Comparison of ENCODE assay signal across 8 cellular contexts in the genomic region with DNA sequence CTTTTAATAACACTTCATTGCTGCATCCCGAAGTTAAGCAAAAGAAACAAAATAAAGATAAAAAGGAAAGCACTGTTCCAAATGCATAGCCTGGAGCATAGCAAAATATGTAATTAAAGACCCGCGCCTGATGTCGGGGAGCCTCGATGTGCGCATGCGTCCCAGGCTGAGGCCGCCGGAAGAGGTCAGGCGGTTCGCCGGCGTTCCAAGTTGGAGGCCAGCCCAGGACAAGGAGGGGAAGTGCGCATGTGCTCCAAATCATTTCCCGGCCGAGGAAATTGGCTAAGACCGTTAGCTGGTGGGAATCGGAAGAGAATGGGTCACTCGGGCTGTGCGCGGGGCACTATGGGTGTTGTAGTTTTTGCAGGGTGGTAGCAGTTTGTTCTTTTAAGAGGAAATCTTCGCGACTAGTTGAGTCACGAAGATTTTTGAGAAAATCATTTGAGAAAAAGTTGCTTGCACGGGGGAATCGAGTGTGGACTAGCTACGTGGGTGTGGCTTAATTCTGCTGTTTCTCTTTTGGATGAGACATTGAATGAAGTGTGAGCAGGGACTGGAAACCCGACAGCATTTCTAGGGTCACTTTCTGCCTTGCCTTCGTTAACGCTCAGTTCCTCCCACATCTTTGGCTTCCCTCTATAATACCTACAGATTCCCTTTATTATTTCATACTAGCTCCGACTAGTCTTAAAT. TPM values are rescaled to one million over a fixed set of nuclear protein-coding genes. Genes with fewer than 3 reads are reported as not detected.
DNase-seq lines count a peak whose midpoint lies in the region; FAIRE-seq and TF ChIP-seq lines count a peak whose summit lies in the region.

No MANE protein-coding gene starts in this region.

- CTCF ChIA-PET in Caco-2 (lab: Charles Lee): no interaction called here

- POLR2A ChIA-PET in Caco-2 (lab: Charles Lee): no interaction called here

- 5 to 7% methylated on average over 31 of the region's 31 CpGs for WGBS in esophagus squamous epithelium, 2 donors

- BruUV-seq in Caco-2 (replicated peaks; lab: Mats Ljungman, UMichigan): no TSS peak

- H3K9me3 ChIP-seq in esophagus squamous epithelium (no peaks in the 10 kb centered on the region), muscle layer of duodenum (ENCODE audit: control insufficient read depth in 1 of 2, low read length in 2 of 2) (no peaks in the 10 kb centered on the region), Caco-2 (no peaks in the 10 kb centered on the region)

- H3K36me3 Mint-ChIP-seq in activated T-helper 1 cell treated with anti-CD3 and anti-CD28 coated beads, Interleukin-12 subunit alpha, Interleukin-12 subunit beta, Interleukin-2, Interleukin-4 antibody, amounts not matched to agents 30 ng/mL and 10 ng/mL and 1 ng/mL, durations not matched to agents 14 hours and 24 hours and 36 hours (ENCODE audit: low read depth): no peaks in the 10 kb centered on the region
- no peaks in the 10 kb centered on the region for H3K36me3 Mint-ChIP-seq in Caco-2 (ENCODE audit: insufficient read depth, unreplicated experiment)

- H3K9me3 Mint-ChIP-seq in activated T-helper 1 cell treated with anti-CD3 and anti-CD28 coated beads, Interleukin-12 subunit alpha, Interleukin-12 subunit beta, Interleukin-2, Interleukin-4 antibody, amounts not matched to agents 30 ng/mL and 10 ng/mL and 1 ng/mL, durations not matched to agents 14 hours and 24 hours and 36 hours: no peaks in the 10 kb centered on the region
- no peaks in the 10 kb centered on the region for H3K9me3 Mint-ChIP-seq in Caco-2 (ENCODE audit: unreplicated experiment)

- FAIRE-seq in GM12891 (lab: Jason Lieb, UNC) (peak; percentile 79), RCC 7860 (lab: Jason Lieb, UNC) (peak; percentile 89)

- peaks cover 20% of the 10 kb centered on the region for H3K4me1 Mint-ChIP-seq in activated T-helper 1 cell treated with anti-CD3 and anti-CD28 coated beads, Interleukin-12 subunit alpha, Interleukin-12 subunit beta, Interleukin-2, Interleukin-4 antibody, amounts not matched to agents 30 ng/mL and 10 ng/mL and 1 ng/mL, durations not matched to agents 14 hours and 24 hours and 36 hours (ENCODE audit: low read depth)
- peaks cover 8% of the 10 kb centered on the region for H3K4me1 Mint-ChIP-seq in Caco-2 (ENCODE audit: low read depth, unreplicated experiment)

- intact Hi-C loops in activated T-helper 1 cell treated with anti-CD3 and anti-CD28 coated beads, Interleukin-12 subunit alpha, Interleukin-12 subunit beta, Interleukin-2, Interleukin-4 antibody, amounts not matched to agents 30 ng/mL and 10 ng/mL and 1 ng/mL, durations not matched to agents 14 hours and 24 hours and 36 hours (cut with micrococcal nuclease): loop anchor here (1.0 to 10.0 kb wide), 3 partner anchors 24 to 928 kb away; a partner anchor contains a TSS
- intact Hi-C loops in esophagus squamous epithelium (cut with DNase I): no loop called here
- intact Hi-C loops in Caco-2 (cut with micrococcal nuclease; ENCODE audit: unreplicated experiment): no loop called here

- H3K27ac ChIP-seq in esophagus squamous epithelium (peak overlapping the region in 3 of 4 donors; percentile 54 to 84 (median 66)), muscle layer of duodenum (ENCODE audit: low read length) (peak overlapping the region; percentile 58)

- H3K4me3 Mint-ChIP-seq in activated T-helper 1 cell treated with anti-CD3 and anti-CD28 coated beads, Interleukin-12 subunit alpha, Interleukin-12 subunit beta, Interleukin-2, Interleukin-4 antibody, amounts not matched to agents 30 ng/mL and 10 ng/mL and 1 ng/mL, durations not matched to agents 14 hours and 24 hours and 36 hours: peak overlapping the region; percentile 89
- H3K4me3 Mint-ChIP-seq in Caco-2 (ENCODE audit: unreplicated experiment): no peak overlapping the region

- DNase-seq in GM12891 (ENCODE audit: insufficient read length, low spot score) (peak; percentile 35), HS-27A (ENCODE audit: low read depth) (peak; percentile 82), RCC 7860 (ENCODE audit: low spot score) (peak; percentile 91), esophagus squamous epithelium (lab: John Stamatoyannopoulos, UW) (peak; percentile 29), Caco-2 (no peak)
- peak; percentile 57 for DNase-seq in activated T-helper 1 cell treated with anti-CD3 and anti-CD28 coated beads, Interleukin-12 subunit alpha, Interleukin-12 subunit beta, Interleukin-2, Interleukin-4 antibody, amounts not matched to agents 30 ng/mL and 10 ng/mL and 1 ng/mL, durations not matched to agents 14 hours and 24 hours and 36 hours (ENCODE audit: low spot score)
- peak; percentile 26 to 29 for DNase-seq in stimulated activated CD8-positive, alpha-beta memory T cell treated with anti-CD3 and anti-CD28 coated beads, Interleukin-4, amount 100 ng/mL, for 4 hours (ENCODE audit: low read depth in 2 of 2, low spot score in 1 of 2)

- TF ChIP-seq POLR2A in GM12891 (IDR thresholded peaks at IDR 0.05; ENCODE audit: low read depth, low read length) (no peak), esophagus squamous epithelium (IDR thresholded peaks at IDR 0.05) (no peak)

- H3K27ac Mint-ChIP-seq in activated T-helper 1 cell treated with anti-CD3 and anti-CD28 coated beads, Interleukin-12 subunit alpha, Interleukin-12 subunit beta, Interleukin-2, Interleukin-4 antibody, amounts not matched to agents 30 ng/mL and 10 ng/mL and 1 ng/mL, durations not matched to agents 14 hours and 24 hours and 36 hours: peak overlapping the region; percentile 83
- H3K27ac Mint-ChIP-seq in Caco-2 (ENCODE audit: unreplicated experiment): no peak overlapping the region

- peaks cover 10 to 43% (median 10%) of the 10 kb centered on the region in 3 donors for H3K4me1 ChIP-seq in esophagus squamous epithelium
- H3K4me1 ChIP-seq in muscle layer of duodenum (ENCODE audit: control insufficient read depth in 1 of 2, insufficient read depth in 2 of 2, low read length in 2 of 2): no peaks in the 10 kb centered on the region
- H3K4me1 ChIP-seq in Caco-2: peaks cover 9% of the 10 kb centered on the region; the same call in 1 of the 2 replicates

- H3K27me3 ChIP-seq in esophagus squamous epithelium: peaks cover 0 to 10% (median 0%) of the 10 kb centered on the region in 4 donors
- no peaks in the 10 kb centered on the region for H3K27me3 ChIP-seq in muscle layer of duodenum (ENCODE audit: low read depth, low read length)
- H3K27me3 ChIP-seq in Caco-2 (replicated peaks; ENCODE audit: control insufficient read depth, insufficient read depth, low read length): no peaks in the 10 kb centered on the region; the same call in 1 of the 2 replicates

- TF ChIP-seq CTCF in esophagus squamous epithelium (IDR thresholded peaks at IDR 0.05) (peak in 1 of 6 experiments; percentile 26), Caco-2 (IDR thresholded peaks at IDR 0.05; ENCODE audit: insufficient read depth in 1 of 2, low read depth in 1 of 2, low read length in 1 of 2, severe bottlenecking in 1 of 2, unreplicated experiment in 1 of 2) (no peak)

- H3K27me3 Mint-ChIP-seq in activated T-helper 1 cell treated with anti-CD3 and anti-CD28 coated beads, Interleukin-12 subunit alpha, Interleukin-12 subunit beta, Interleukin-2, Interleukin-4 antibody, amounts not matched to agents 30 ng/mL and 10 ng/mL and 1 ng/mL, durations not matched to agents 14 hours and 24 hours and 36 hours (ENCODE audit: insufficient read depth): no peaks in the 10 kb centered on the region
- peaks cover 21% of the 10 kb centered on the region for H3K27me3 Mint-ChIP-seq in Caco-2 (ENCODE audit: insufficient read depth, unreplicated experiment)

- H3K4me3 ChIP-seq in esophagus squamous epithelium: peak overlapping the region; percentile 16 to 60 (median 40)
- H3K4me3 ChIP-seq in muscle layer of duodenum (ENCODE audit: low read depth in 1 of 2, low read length in 2 of 2): peak overlapping the region; percentile 60
- H3K4me3 ChIP-seq in Caco-2 (ENCODE audit: low read depth, low read length): no peak overlapping the region

- H3K36me3 ChIP-seq in esophagus squamous epithelium (no peaks in the 10 kb centered on the region), muscle layer of duodenum (ENCODE audit: control insufficient read depth in 1 of 2, insufficient read depth in 2 of 2, low read length in 2 of 2) (no peaks in the 10 kb centered on the region), Caco-2 (ENCODE audit: control insufficient read depth, insufficient read depth, low read length) (no peaks in the 10 kb centered on the region)

TF ChIP-seq in GM12891, 5 proteins besides CTCF, POLR2A, EP300 and RAD21:
- TF ChIP-seq SPI1 (IDR thresholded peaks at IDR 0.05; ENCODE audit: low read depth, low read length) (peak; percentile 3; the same call in 1 of the 2 replicates), POLR2AphosphoS5 (IDR thresholded peaks at IDR 0.05; ENCODE audit: low read depth, low read length) (no peak), TAF1 (IDR thresholded peaks at IDR 0.05; ENCODE audit: low read depth, low read length) (no peak), POU2F2 (IDR thresholded peaks at IDR 0.05; ENCODE audit: low read depth, low read length) (no peak; the same call in 1 of the 2 replicates), PAX5 (IDR thresholded peaks at IDR 0.05; ENCODE audit: insufficient read depth, low read length, severe bottlenecking) (no peak)

RNA-seq across cellular contexts. Expression of a gene that starts 31.0 kb away (rescaled TPM):
- polyA plus RNA-seq in GM12891 (2012; ENCODE audit: low read depth, missing spikeins): 1.8 TPM
- 0.22 TPM in 1 of 2 replicates, not detected in the other for total RNA-seq in activated T-helper 1 cell treated with anti-CD3 and anti-CD28 coated beads, Interleukin-12 subunit alpha, Interleukin-12 subunit beta, Interleukin-2, Interleukin-4 antibody, amounts not matched to agents 30 ng/mL and 10 ng/mL and 1 ng/mL, durations not matched to agents 14 hours and 24 hours and 36 hours
- total RNA-seq in esophagus squamous epithelium (1 to 10 TPM in 2 of 4 donors, under 1 TPM in 1, not detected in 1; 0.83 to 1.9 (median 1.7) TPM), Caco-2 (2022) (not detected in 2 replicates)

Comparison
In these comparisons a context has a peak if more than half of its experiments do, and no peak if none do; other contexts are left out.
1. DNase-seq: peak in GM12891 (single experiment), HS-27A (single experiment), RCC 7860 (single experiment), activated T-helper 1 cell treated with anti-CD3 and anti-CD28 coated beads, Interleukin-12 subunit alpha, Interleukin-12 subunit beta, Interleukin-2, Interleukin-4 antibody, amounts not matched to agents 30 ng/mL and 10 ng/mL and 1 ng/mL, durations not matched to agents 14 hours and 24 hours and 36 hours (single experiment), esophagus squamous epithelium (single experiment) and stimulated activated CD8-positive, alpha-beta memory T cell treated with anti-CD3 and anti-CD28 coated beads, Interleukin-4, amount 100 ng/mL, for 4 hours (2 of 2); none in Caco-2 (0 of 2).